17 cellular contexts compared by ENCODE assay signal in genomic region chr13:75296651-75297050, GRCh38.
"Had no signal": no experiment of that assay in that cellular context is flagged by ENCODE, and none has a peak within 500 bp of the region (broad histone marks: within the 10 kb centered on the region; RNA-seq: fewer than 3 reads in every experiment).

No MANE protein-coding gene starts in this region.

- H3K4me3 Mint-ChIP-seq: natural killer cell; stimulated activated memory B cell treated with anti-CD40 and anti-IgM and Interleukin-4, amounts not matched to agents 10 μg/mL and 1 μg/mL and 100 μg/mL, for 72 hours; WTC11 had no signal

- H3K9me3 ChIP-seq: adrenal gland, colonic mucosa, esophagus squamous epithelium, SJSA1, spleen had no signal

- H3K4me1 ChIP-seq: colonic mucosa, esophagus squamous epithelium, foreskin keratinocyte, SJSA1 had no signal

- H3K27me3 Mint-ChIP-seq: stimulated activated memory B cell treated with anti-CD40 and anti-IgM and Interleukin-4, amounts not matched to agents 10 μg/mL and 1 μg/mL and 100 μg/mL, for 72 hours had no signal

- H3K36me3 Mint-ChIP-seq: natural killer cell; stimulated activated memory B cell treated with anti-CD40 and anti-IgM and Interleukin-4, amounts not matched to agents 10 μg/mL and 1 μg/mL and 100 μg/mL, for 72 hours had no signal

- H3K9me3 Mint-ChIP-seq: natural killer cell; stimulated activated memory B cell treated with anti-CD40 and anti-IgM and Interleukin-4, amounts not matched to agents 10 μg/mL and 1 μg/mL and 100 μg/mL, for 72 hours; WTC11 had no signal

- H3K36me3 ChIP-seq: colonic mucosa, SJSA1 had no signal

- H3K27me3 ChIP-seq: adrenal gland, colonic mucosa, esophagus squamous epithelium, foreskin keratinocyte, SJSA1, spleen had no signal

- H3K27ac Mint-ChIP-seq: natural killer cell; stimulated activated memory B cell treated with anti-CD40 and anti-IgM and Interleukin-4, amounts not matched to agents 10 μg/mL and 1 μg/mL and 100 μg/mL, for 72 hours; WTC11 had no signal

- H3K4me3 ChIP-seq: adrenal gland, colonic mucosa, esophagus squamous epithelium, SJSA1, spleen had no signal

- H3K4me1 Mint-ChIP-seq: natural killer cell had no signal

- DNase-seq: activated CD4-positive, alpha-beta T cell treated with anti-CD3 and anti-CD28 coated beads, Interleukin-2, amount 50 U/mL, for 4 hours; adrenal gland; caudate nucleus; colonic mucosa; esophagus squamous epithelium; foreskin keratinocyte; head of caudate nucleus; left colon; natural killer cell; spleen; stimulated activated CD4-positive, alpha-beta T cell treated with anti-CD3 and anti-CD28 coated beads, Interleukin-1b, Interleukin-23, amount 100 ng/mL, for 48 hours; SW 1271; T1000 had no signal

- ATAC-seq: foreskin keratinocyte; left colon; natural killer cell; sciatic nerve; stimulated activated memory B cell treated with anti-CD40 and anti-IgM and Interleukin-4, amounts not matched to agents 10 μg/mL and 1 μg/mL and 100 μg/mL, for 72 hours; WTC11 had no signal

- H3K27ac ChIP-seq: adrenal gland, colonic mucosa, esophagus squamous epithelium, foreskin keratinocyte, SJSA1, spleen had no signal
